In the genomic region with DNA sequence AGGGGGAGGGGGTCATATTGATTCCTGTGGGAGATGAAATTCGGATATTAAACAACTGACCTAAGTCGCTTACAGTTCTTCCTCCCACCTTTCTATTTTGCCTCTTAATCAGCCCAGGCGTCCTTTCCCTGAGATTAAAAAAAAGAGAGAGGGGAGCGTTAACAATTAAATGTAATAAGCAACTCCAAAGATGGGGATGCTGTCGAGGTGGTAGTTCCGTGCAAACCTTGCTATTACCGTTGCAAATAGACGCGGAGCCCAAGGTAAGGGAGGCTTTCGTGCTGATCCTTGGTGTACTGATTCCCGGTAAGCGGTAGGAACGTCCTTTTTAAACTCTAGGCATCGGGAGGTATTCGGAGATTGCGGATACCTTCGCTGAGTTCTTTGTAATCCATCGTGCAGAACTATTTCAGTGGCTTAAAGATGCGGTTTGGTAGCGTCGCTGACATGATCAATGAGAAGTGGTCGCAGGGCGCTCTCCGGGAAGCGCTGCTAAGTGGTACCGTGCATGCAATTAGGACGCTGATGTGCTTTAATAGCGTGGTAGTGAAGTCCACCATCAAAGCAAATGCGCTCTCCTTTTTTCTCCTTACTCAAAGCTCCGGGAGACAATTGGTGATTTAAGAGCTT, we compare ENCODE assay signal across 9 cellular contexts. TPM values are rescaled to one million over a fixed set of nuclear protein-coding genes. Genes with fewer than 3 reads are reported as not detected.
DNase-seq lines count a peak whose midpoint lies in the region; ATAC-seq and TF ChIP-seq lines count a peak whose summit lies in the region.
"Had no signal": no experiment of that assay in that cellular context is flagged by ENCODE, and none has a peak within 500 bp of the region (broad histone marks: within the 10 kb centered on the region; RNA-seq: fewer than 3 reads in every experiment).

No MANE protein-coding gene starts in this region.

- H3K4me2 ChIP-seq in mesenchymal stem cell (ENCODE audit: low read length, poor library complexity, severe bottlenecking), result peak overlapping the region; percentile 47

- no peak for TF ChIP-seq CTCF in BE2C (IDR thresholded peaks at IDR 0.05; ENCODE audit: low read depth, low read length)

- no peak overlapping the region for H2BK15ac ChIP-seq in mesenchymal stem cell (ENCODE audit: low read depth, poor library complexity, severe bottlenecking)

- peak overlapping the region; percentile 71 for H3K4me3 ChIP-seq in BE2C (ENCODE audit: low read depth, low read length)
- peak overlapping the region; percentile 33 to 43 for H3K4me3 ChIP-seq in mesenchymal stem cell (ENCODE audit: insufficient read depth in 1 of 2, low read depth in 1 of 2, low read length in 2 of 2)

- H3K27me3 ChIP-seq in BE2C, result peaks cover 6% of the 10 kb centered on the region; the same call in 1 of the 2 replicates
- H3K27me3 ChIP-seq in mesenchymal stem cell (ENCODE audit: control insufficient read depth in 1 of 2, insufficient read depth in 1 of 2, low read length in 2 of 2), result peaks cover 0 to 70% of the 10 kb centered on the region in 2 experiments

- H3K9me3 ChIP-seq in BE2C, result no peaks in the 10 kb centered on the region
- peaks cover 4% of the 10 kb centered on the region for H3K9me3 ChIP-seq in mesenchymal stem cell (ENCODE audit: control insufficient read depth, low read length)

- no peak for DNase-seq in BE2C
- DNase-seq in HCEC 1CT, result peak; percentile 6
- DNase-seq in mesenchymal stem cell, result peak; percentile 25
- no peak for DNase-seq in T-helper 9 cell
- no peak for DNase-seq in NCI-H2081 treated with DMSO at 0.1 percent for 48 hours (lab: John Stamatoyannopoulos, UW)
- no peak for DNase-seq in AG08395 (ENCODE audit: low spot score)
- DNase-seq: activated B cell treated with CpG ODN at 0.5 μM for 24 hours had no signal

- no peak overlapping the region for H2BK12ac ChIP-seq in mesenchymal stem cell (ENCODE audit: low read length in 2 of 2)

- no peaks in the 10 kb centered on the region for H3K36me3 ChIP-seq in BE2C
- peaks cover 0 to 11% of the 10 kb centered on the region in 2 experiments for H3K36me3 ChIP-seq in mesenchymal stem cell (ENCODE audit: control insufficient read depth in 1 of 2, insufficient read depth in 2 of 2, low read depth in 1 of 2, low read length in 2 of 2)

- H4K8ac ChIP-seq in mesenchymal stem cell (ENCODE audit: low read length), result no peak overlapping the region

- H3K4ac ChIP-seq in mesenchymal stem cell (ENCODE audit: low read depth in 1 of 2, low read length in 2 of 2), result no peak overlapping the region

- H3K23ac ChIP-seq in mesenchymal stem cell (ENCODE audit: low read length in 2 of 2), result no peak overlapping the region

- H2AK5ac ChIP-seq in mesenchymal stem cell (ENCODE audit: low read length, severe bottlenecking), result no peak overlapping the region

- peak overlapping the region; percentile 17 for H3K27ac ChIP-seq in angular gyrus (ENCODE audit: low read depth, low read length)
- no peak overlapping the region for H3K27ac ChIP-seq in mesenchymal stem cell (ENCODE audit: low read length, poor library complexity, severe bottlenecking)

- 2% methylated on average over 28 of the region's 30 CpGs for WGBS in mesenchymal stem cell

- no peak overlapping the region for H4K91ac ChIP-seq in mesenchymal stem cell (ENCODE audit: low read length)

- ATAC-seq in HG03196 (IDR thresholded peaks at IDR 0.05; ENCODE audit: unreplicated experiment), result no peak

- peaks cover 2% of the 10 kb centered on the region for H3K79me1 ChIP-seq in mesenchymal stem cell (replicated peaks; ENCODE audit: low read length, poor library complexity, severe bottlenecking)

- no peak overlapping the region for H3K18ac ChIP-seq in mesenchymal stem cell (ENCODE audit: low read depth in 1 of 2, low read length in 2 of 2)

- H2BK5ac ChIP-seq in mesenchymal stem cell (ENCODE audit: low read depth, low read length, poor library complexity, severe bottlenecking), result no peak overlapping the region

- no peaks in the 10 kb centered on the region for H3K4me1 ChIP-seq in BE2C
- H3K4me1 ChIP-seq in mesenchymal stem cell (ENCODE audit: control insufficient read depth, insufficient read depth, low read depth, low read length), result peaks cover 16% of the 10 kb centered on the region

- no peak overlapping the region for H3K14ac ChIP-seq in mesenchymal stem cell (ENCODE audit: low read length in 2 of 2)

- no peak overlapping the region for H3K9ac ChIP-seq in mesenchymal stem cell (ENCODE audit: low read length)

- no peak overlapping the region for H2AFZ ChIP-seq in mesenchymal stem cell (ENCODE audit: low read depth, low read length)

- H2BK120ac ChIP-seq in mesenchymal stem cell (ENCODE audit: low read depth, low read length), result no peak overlapping the region

RNA-seq across cellular contexts. Expression of gene SLITRK5, which starts 3.1 kb away (rescaled TPM):
- polyA plus RNA-seq in BE2C (2012; ENCODE audit: insufficient read depth, insufficient read length, low read depth), result 0.93 TPM
- 2.0 TPM for polyA plus RNA-seq in mesenchymal stem cell (2013, experiment 1 of 2)
- 2.0 TPM for polyA plus RNA-seq in mesenchymal stem cell (2013, experiment 2 of 2)

Comparison
In these comparisons a context has a peak if more than half of its experiments do, and no peak if none do; other contexts are left out.
1. DNase-seq: peak in HCEC 1CT (single experiment) and mesenchymal stem cell (single experiment); none in BE2C (single experiment), T-helper 9 cell (single experiment), NCI-H2081 treated with DMSO at 0.1 percent for 48 hours (single experiment) and AG08395 (single experiment).